Comparison of ENCODE assay signal across 12 cellular contexts in genomic region chrX:68249904-68250303, GRCh38.
DNase-seq lines count a peak whose midpoint lies in the region; ATAC-seq and TF ChIP-seq lines count a peak whose summit lies in the region.
"Had no signal": no experiment of that assay in that cellular context is flagged by ENCODE, and none has a peak within 500 bp of the region (broad histone marks: within the 10 kb centered on the region; RNA-seq: fewer than 3 reads in every experiment).

No MANE protein-coding gene starts in this region.

- H3K36me3 Mint-ChIP-seq in endothelial cell (ENCODE audit: low read depth, unreplicated experiment): peaks cover 4% of the 10 kb centered on the region
- H3K36me3 Mint-ChIP-seq: CD4-positive, alpha-beta memory T cell had no signal

- no peaks in the 10 kb centered on the region for H3K9me2 ChIP-seq in OCI-LY7 (ENCODE audit: insufficient read depth, low read length)

- H3K27me3 ChIP-seq in heart right ventricle (peaks cover 0 to 25% (median 0%) of the 10 kb centered on the region in 7 donors), lower lobe of right lung (ENCODE audit: low read depth) (no peaks in the 10 kb centered on the region)

- H2AFZ ChIP-seq in OCI-LY7 (ENCODE audit: low read length): no peak overlapping the region
- H2AFZ ChIP-seq: GM23338 had no signal

- 55 to 72% methylated on average over 3 of the region's 3 CpGs for WGBS in heart right ventricle, 2 donors

- H3K9me3 ChIP-seq in heart right ventricle (no peaks in the 10 kb centered on the region), lower lobe of right lung (no peaks in the 10 kb centered on the region), OCI-LY7 (ENCODE audit: low read length) (no peaks in the 10 kb centered on the region)

- TF ChIP-seq CTCF in heart right ventricle (IDR thresholded peaks at IDR 0.05): no peak
- no peak for TF ChIP-seq CTCF in endothelial cell (IDR thresholded peaks at IDR 0.05; ENCODE audit: unreplicated experiment)
- no peak for TF ChIP-seq CTCF in lower lobe of right lung (IDR thresholded peaks at IDR 0.05)
- TF ChIP-seq CTCF in OCI-LY7 (conservative IDR thresholded peaks at IDR 0.05; ENCODE audit: low read length): no peak

- CTCF ChIA-PET in OCI-LY7 (lab: Charles Lee; ENCODE audit: unreplicated experiment): no interaction called here

- H3K9me3 Mint-ChIP-seq in endothelial cell (ENCODE audit: unreplicated experiment): no peaks in the 10 kb centered on the region
- H3K9me3 Mint-ChIP-seq: GM23338 had no signal

- DNase-seq in left ventricle myocardium superior: no peak
- DNase-seq in heart right ventricle: no peak
- DNase-seq in endothelial cell (ENCODE audit: low spot score): no peak
- DNase-seq in lower lobe of right lung: no peak
- DNase-seq in OCI-LY7 (ENCODE audit: low spot score): no peak
- no peak for DNase-seq in NCI-H1092 (lab: John Stamatoyannopoulos, UW)
- no peak for DNase-seq in head of caudate nucleus
- DNase-seq: CD4-positive, alpha-beta memory T cell; DMS79; H7 had no signal

- POLR2A ChIA-PET in OCI-LY7 (lab: Charles Lee): no interaction called here

- no peaks in the 10 kb centered on the region for H3K79me2 ChIP-seq in OCI-LY7 (ENCODE audit: insufficient read depth, low read depth, low read length)

- peak overlapping the region; percentile 52 for H3K27ac Mint-ChIP-seq in endothelial cell (ENCODE audit: unreplicated experiment)
- H3K27ac Mint-ChIP-seq: B cell, GM23338 had no signal

- H3K27me3 Mint-ChIP-seq in endothelial cell (ENCODE audit: unreplicated experiment): peaks cover 2% of the 10 kb centered on the region
- H3K27me3 Mint-ChIP-seq: B cell; CD4-positive, alpha-beta memory T cell had no signal

- H3K27ac ChIP-seq in heart right ventricle (peak overlapping the region in 2 of 10 donors; percentile 15 to 51), lower lobe of right lung (peak overlapping the region; percentile 24), OCI-LY7 (ENCODE audit: low read depth, low read length, poor library complexity, severe bottlenecking) (no peak overlapping the region)

- intact Hi-C loops in left ventricle myocardium superior (cut with micrococcal nuclease) (no loop called here), heart right ventricle (cut with DNase I) (no loop called here), lower lobe of right lung (cut with DNase I) (no loop called here), OCI-LY7 (cut with micrococcal nuclease; ENCODE audit: unreplicated experiment) (no loop called here), head of caudate nucleus (cut with DNase I) (no loop called here)

- H3K4me3 ChIP-seq in heart right ventricle (no peak overlapping the region), lower lobe of right lung (no peak overlapping the region), OCI-LY7 (ENCODE audit: low read depth, low read length, poor library complexity, severe bottlenecking) (no peak overlapping the region)
- H3K4me3 ChIP-seq: GM23338 had no signal

- peaks cover 23% of the 10 kb centered on the region for H3K4me1 Mint-ChIP-seq in endothelial cell (ENCODE audit: unreplicated experiment)
- H3K4me1 Mint-ChIP-seq: B cell; CD4-positive, alpha-beta memory T cell; GM23338 had no signal

- ATAC-seq in left ventricle myocardium superior: peak; percentile 64
- no peak for ATAC-seq in heart right ventricle
- ATAC-seq in lower lobe of right lung: no peak
- ATAC-seq: GM23338 had no signal

- no TSS peak for BruUV-seq in OCI-LY7 (replicated peaks; lab: Mats Ljungman, UMichigan)

- no peak overlapping the region for H3K4me2 ChIP-seq in OCI-LY7 (ENCODE audit: low read length)
- H3K4me2 ChIP-seq: GM23338 had no signal

- no peaks in the 10 kb centered on the region for H4K20me1 ChIP-seq in OCI-LY7 (ENCODE audit: insufficient read depth, low read length)

- H3K36me3 ChIP-seq in heart right ventricle (no peaks in the 10 kb centered on the region), lower lobe of right lung (no peaks in the 10 kb centered on the region), OCI-LY7 (ENCODE audit: insufficient read depth, low read length) (no peaks in the 10 kb centered on the region)

- no peak overlapping the region for H3K4me3 Mint-ChIP-seq in endothelial cell (ENCODE audit: unreplicated experiment)
- H3K4me3 Mint-ChIP-seq: B cell; CD4-positive, alpha-beta memory T cell; GM23338 had no signal

- H3K4me1 ChIP-seq in heart right ventricle (peaks cover 0 to 15% (median 6%) of the 10 kb centered on the region in 9 donors), lower lobe of right lung (peaks cover 4% of the 10 kb centered on the region), OCI-LY7 (ENCODE audit: insufficient read depth, low read length, poor library complexity, severe bottlenecking) (no peaks in the 10 kb centered on the region)
